Comparison of ENCODE assay signal across 14 cellular contexts in the genomic region with DNA sequence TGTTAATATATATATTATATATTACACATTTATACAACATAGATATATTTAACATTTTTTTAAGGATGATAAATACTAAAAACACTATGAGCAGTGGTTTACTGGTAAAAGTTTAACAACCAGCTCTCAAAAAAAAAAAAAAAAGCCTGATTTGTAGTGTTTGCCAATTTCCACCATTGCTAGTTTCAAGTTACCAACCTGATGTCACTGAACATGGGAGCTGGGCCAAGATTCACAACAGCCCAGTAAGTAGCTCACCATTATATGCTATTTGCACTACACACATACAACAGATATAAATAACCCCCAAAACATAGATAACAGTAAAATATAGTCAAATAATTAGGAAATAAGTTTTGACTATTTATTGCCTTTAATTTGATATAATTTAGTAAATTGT. TPM values are rescaled to one million over a fixed set of nuclear protein-coding genes. Genes with fewer than 3 reads are reported as not detected.
DNase-seq lines count a peak whose midpoint lies in the region; FAIRE-seq and TF ChIP-seq lines count a peak whose summit lies in the region.
"Had no signal": no experiment of that assay in that cellular context is flagged by ENCODE, and none has a peak within 500 bp of the region (broad histone marks: within the 10 kb centered on the region; RNA-seq: fewer than 3 reads in every experiment).

No MANE protein-coding gene starts in this region.

- no peaks in the 10 kb centered on the region for H3K9me3 ChIP-seq in A673 (ENCODE audit: low read depth, low read length, poor library complexity, severe bottlenecking)
- H3K9me3 ChIP-seq: A549, suprapubic skin had no signal

- H3K27me3 ChIP-seq in A673 (replicated peaks; ENCODE audit: insufficient read depth, low read depth, low read length, poor library complexity), result no peaks in the 10 kb centered on the region
- H3K27me3 ChIP-seq: suprapubic skin had no signal

- FAIRE-seq in GM12891 (lab: Jason Lieb, UNC), result no peak
- FAIRE-seq: A549 had no signal

- CTCF ChIA-PET in A673 (lab: Charles Lee), result interaction anchor here (0.5 kb wide), 1 partner anchor 870 kb away, joined by 3 read pairs; no protein-coding TSS in a partner anchor

- H3K36me3 ChIP-seq in A673 (ENCODE audit: insufficient read depth, low read length, poor library complexity, severe bottlenecking), result no peaks in the 10 kb centered on the region
- H3K36me3 ChIP-seq: suprapubic skin had no signal

- H3K4me1 ChIP-seq in A673 (ENCODE audit: insufficient read depth, low read length, poor library complexity, severe bottlenecking), result peaks cover 23% of the 10 kb centered on the region
- H3K4me1 ChIP-seq: suprapubic skin had no signal

- H3K27ac ChIP-seq in A673 (ENCODE audit: low read depth, low read length, poor library complexity, severe bottlenecking), result no peak overlapping the region
- H3K27ac ChIP-seq: A549, HL-60, suprapubic skin had no signal

- no TSS peak for BruUV-seq in A673 (replicated peaks; lab: Mats Ljungman, UMichigan)

- H3K4me3 ChIP-seq in A673 (ENCODE audit: low read depth, low read length, poor library complexity, severe bottlenecking) (no peak overlapping the region), cardiac fibroblast (replicated peaks in 1 of 2; ENCODE audit: low read depth in 2 of 2, low read length in 2 of 2) (no peak overlapping the region)
- H3K4me3 ChIP-seq: A549, suprapubic skin had no signal

- TF ChIP-seq POLR2A in GM12891 (IDR thresholded peaks at IDR 0.05; ENCODE audit: low read depth, low read length), result no peak

- POLR2A ChIA-PET in A673 (lab: Charles Lee; ENCODE audit: low non-redundant PET), result no interaction called here

- no peak for TF ChIP-seq CTCF in A673 (conservative IDR thresholded peaks at IDR 0.05; ENCODE audit: low read depth, low read length)
- no peak for TF ChIP-seq CTCF in cardiac fibroblast (IDR thresholded peaks at IDR 0.05; ENCODE audit: low read depth, low read length)

- DNase-seq in A673 (ENCODE audit: low spot score) (peak; percentile 57), LHCN-M2 (ENCODE audit: low read depth) (peak; percentile 56), NCI-H446 treated with DMSO at 0.1 percent for 48 hours (lab: John Stamatoyannopoulos, UW) (peak; percentile 89), cardiac fibroblast (ENCODE audit: low read depth in 2 of 2) (peak; percentile 52 to 61), posterior cingulate gyrus (no peak), COLO829 (ENCODE audit: low spot score) (no peak), RPMI8226 (no peak), GM12891 (ENCODE audit: insufficient read length, low spot score) (no peak)
- DNase-seq: activated B cell treated with CpG ODN at 0.5 μM for 24 hours, DND-41, NCI-H1048 had no signal

- intact Hi-C loops in A673 (cut with micrococcal nuclease; ENCODE audit: unreplicated experiment), result no loop called here
- intact Hi-C loops in posterior cingulate gyrus (cut with DNase I), result no loop called here

TF ChIP-seq in GM12891, 5 proteins besides CTCF, POLR2A, EP300 and RAD21:
- TF ChIP-seq PAX5 (IDR thresholded peaks at IDR 0.05; ENCODE audit: insufficient read depth, low read length, severe bottlenecking) (no peak), TAF1 (IDR thresholded peaks at IDR 0.05; ENCODE audit: low read depth, low read length) (no peak), SPI1 (IDR thresholded peaks at IDR 0.05; ENCODE audit: low read depth, low read length) (no peak), POU2F2 (IDR thresholded peaks at IDR 0.05; ENCODE audit: low read depth, low read length) (no peak), POLR2AphosphoS5 (IDR thresholded peaks at IDR 0.05; ENCODE audit: low read depth, low read length) (no peak)

RNA-seq across cellular contexts. Expression of a gene that starts 28.9 kb away (rescaled TPM):
- total RNA-seq in A673 (2021), result 57.0 and 60.1 TPM in 2 replicates
- 85.6 and 93.9 TPM in 2 replicates for total RNA-seq in LHCN-M2 (2014; rRNA removed)
- 17.4 TPM for polyA plus RNA-seq in LHCN-M2 (2012)
- polyA plus RNA-seq in GM12891 (2012; ENCODE audit: low read depth, missing spikeins), result 18.8 TPM

Comparison
In these comparisons a context has a peak if more than half of its experiments do, and no peak if none do; other contexts are left out.
1. DNase-seq: peak in A673 (single experiment), LHCN-M2 (single experiment), NCI-H446 treated with DMSO at 0.1 percent for 48 hours (single experiment) and cardiac fibroblast (2 of 2); none in posterior cingulate gyrus (0 of 10), COLO829 (single experiment), RPMI8226 (single experiment) and GM12891 (single experiment).